Comparison of ENCODE assay signal across 27 cellular contexts in genomic region chr20:16424780-16425179, GRCh38.
"Had no signal": no experiment of that assay in that cellular context is flagged by ENCODE, and none has a peak within 500 bp of the region (broad histone marks: within the 10 kb centered on the region; RNA-seq: fewer than 3 reads in every experiment).

No MANE protein-coding gene starts in this region.

- ATAC-seq: effector memory CD8-positive, alpha-beta T cell; esophagus mucosa; gastrocnemius medialis; heart right ventricle; left cardiac atrium; left lung; left ventricle myocardium superior; lower lobe of right lung; mucosa of descending colon had no signal

- FAIRE-seq: endometrium, islet of Langerhans, keratinocyte had no signal

- H3K9me3 ChIP-seq: colonic mucosa, esophagus squamous epithelium, lower lobe of right lung, mucosa of descending colon had no signal

- H3K4me3 ChIP-seq: colonic mucosa, esophagus squamous epithelium, gastrocnemius medialis, heart right ventricle, left lung, lower lobe of right lung, mucosa of descending colon had no signal

- DNase-seq: colonic mucosa; cortex of kidney; effector CD8-positive, alpha-beta T cell; effector memory CD8-positive, alpha-beta T cell; endodermal cell; erythroblast; esophagus squamous epithelium; foreskin fibroblast; foreskin melanocyte; gastrocnemius medialis; glutamatergic neuron; head of caudate nucleus; heart right ventricle; hippocampal formation; left cardiac atrium; left lung; left ventricle myocardium superior; lower lobe of right lung; mesendoderm; midbrain; mucosa of descending colon; naive B cell had no signal

- H3K27me3 ChIP-seq: colonic mucosa, esophagus squamous epithelium, gastrocnemius medialis, heart right ventricle, left lung had no signal

- H3K27ac ChIP-seq: colonic mucosa, epithelial cell of prostate, esophagus squamous epithelium, gastrocnemius medialis, heart right ventricle, left lung, lower lobe of right lung had no signal

- H3K36me3 ChIP-seq: colonic mucosa had no signal

- H3K4me1 ChIP-seq: colonic mucosa, esophagus squamous epithelium, left lung, lower lobe of right lung had no signal
